In genomic region chr19:30406220-30406944, GRCh38 we compare ENCODE assay signal across 1 cellular context.
TF ChIP-seq lines count a peak whose summit lies in the region.

No MANE protein-coding gene starts in this region.

TF ChIP-seq in GM23338, 12 proteins besides CTCF, POLR2A, EP300 and RAD21 (continued from another document):
- TF ChIP-seq ZNF462 (CRISPR knock-in tag; IDR thresholded peaks at IDR 0.05) (no peak), ZNF331 (CRISPR knock-in tag; IDR thresholded peaks at IDR 0.05; ENCODE audit: low read depth) (no peak)
